9 cellular contexts compared by ENCODE assay signal in genomic region chr14:89399594-89400068, GRCh38. TPM values are rescaled to one million over a fixed set of nuclear protein-coding genes. Genes with fewer than 3 reads are reported as not detected.
DNase-seq lines count a peak whose midpoint lies in the region; ATAC-seq and TF ChIP-seq lines count a peak whose summit lies in the region.
"Had no signal": no experiment of that assay in that cellular context is flagged by ENCODE, and none has a peak within 500 bp of the region (broad histone marks: within the 10 kb centered on the region; RNA-seq: fewer than 3 reads in every experiment).

No MANE protein-coding gene starts in this region.

- no peak overlapping the region for H3K4me3 Mint-ChIP-seq in activated T-cell treated with anti-CD3 and anti-CD28 coated beads, Interleukin-2, amount 50 U/mL, for 72 hours

- H3K18ac ChIP-seq in mesendoderm (ENCODE audit: low read length): no peak overlapping the region

- no peak overlapping the region for H3K27ac Mint-ChIP-seq in activated T-cell treated with anti-CD3 and anti-CD28 coated beads, Interleukin-2, amount 50 U/mL, for 72 hours

- H3K36me3 ChIP-seq in BLaER1 treated with 17β-estradiol and CSF1 and Interleukin-3, amounts not matched to agents 10 nM and 100 nM: peaks cover 20 to 56% (median 37%) of the 10 kb centered on the region in 11 experiments
- no peaks in the 10 kb centered on the region for H3K36me3 ChIP-seq in mesendoderm (ENCODE audit: control insufficient read depth, insufficient read depth, low read length)
- H3K36me3 ChIP-seq: gastrocnemius medialis had no signal

- no peak overlapping the region for H4K5ac ChIP-seq in mesendoderm (ENCODE audit: low read length)

- no peak overlapping the region for H2BK120ac ChIP-seq in mesendoderm (ENCODE audit: low read depth, low read length)

- H3K9me3 ChIP-seq in BLaER1 treated with 17β-estradiol and CSF1 and Interleukin-3, amounts not matched to agents 10 nM and 100 nM (replicated peaks in 1 of 11): peaks cover 0 to 20% (median 11%) of the 10 kb centered on the region in 11 experiments; a peak in 13 of 22 replicates
- H3K9me3 ChIP-seq: gastrocnemius medialis had no signal

- H3K27ac ChIP-seq in BLaER1 treated with 17β-estradiol and CSF1 and Interleukin-3, amounts not matched to agents 10 nM and 100 nM: peak overlapping the region in 3 of 11 experiments; percentile 24 to 38 (median 38); a peak in 4 of 22 replicates
- H3K27ac ChIP-seq in mesendoderm (ENCODE audit: low read depth, low read length): no peak overlapping the region

- H3K4ac ChIP-seq in mesendoderm (ENCODE audit: low read depth, low read length): no peak overlapping the region

- no peak overlapping the region for H2BK5ac ChIP-seq in mesendoderm (ENCODE audit: low read length)

- H3K27me3 Mint-ChIP-seq in activated T-cell treated with anti-CD3 and anti-CD28 coated beads, Interleukin-2, amount 50 U/mL, for 72 hours (ENCODE audit: low read depth): no peaks in the 10 kb centered on the region

- DNase-seq in NCI-H1417 (lab: John Stamatoyannopoulos, UW) (peak; percentile 82 to 93 (median 92)), cardiac fibroblast (ENCODE audit: low read depth in 2 of 2) (peak; percentile 80 to 91), mesendoderm (peak; percentile 97), NCI-H2196 treated with DMSO at 0.1 percent for 48 hours (lab: John Stamatoyannopoulos, UW; ENCODE audit: unreplicated experiment) (no peak)
- DNase-seq in activated T-cell treated with anti-CD3 and anti-CD28 coated beads, Interleukin-2, amount 50 U/mL, for 72 hours: no peak
- DNase-seq: gastrocnemius medialis had no signal

- peak overlapping the region in 8 of 11 experiments; percentile 2 to 55 (median 32); a peak in 12 of 22 replicates for H3K4me2 ChIP-seq in BLaER1 treated with 17β-estradiol and CSF1 and Interleukin-3, amounts not matched to agents 10 nM and 100 nM
- no peak overlapping the region for H3K4me2 ChIP-seq in mesendoderm (ENCODE audit: low read length)

- H3K4me1 Mint-ChIP-seq in activated T-cell treated with anti-CD3 and anti-CD28 coated beads, Interleukin-2, amount 50 U/mL, for 72 hours (ENCODE audit: low read depth): peaks cover 59% of the 10 kb centered on the region

- TF ChIP-seq CTCF in cardiac fibroblast (IDR thresholded peaks at IDR 0.05; ENCODE audit: low read depth, low read length): no peak

- H4K20me1 ChIP-seq in BLaER1 treated with 17β-estradiol and CSF1 and Interleukin-3, amounts not matched to agents 10 nM and 100 nM: peaks cover 35 to 93% (median 70%) of the 10 kb centered on the region in 11 experiments; a peak in 20 of 22 replicates

- no peaks in the 10 kb centered on the region for H3K27me3 ChIP-seq in BLaER1 treated with 17β-estradiol and CSF1 and Interleukin-3, amounts not matched to agents 10 nM and 100 nM
- H3K27me3 ChIP-seq in mesendoderm (ENCODE audit: insufficient read depth, low read length, poor library complexity): no peaks in the 10 kb centered on the region
- H3K27me3 ChIP-seq: gastrocnemius medialis had no signal

- no peak for ATAC-seq in activated T-cell treated with anti-CD3 and anti-CD28 coated beads, Interleukin-2, amount 50 U/mL, for 72 hours (replicated peaks in 1 of 2)
- ATAC-seq in HG03196 (IDR thresholded peaks at IDR 0.05; ENCODE audit: unreplicated experiment): no peak
- no peak for ATAC-seq in HG03521 (IDR thresholded peaks at IDR 0.05; ENCODE audit: unreplicated experiment)

- no peak overlapping the region for H3K4me3 ChIP-seq in BLaER1 treated with 17β-estradiol and CSF1 and Interleukin-3, amounts not matched to agents 10 nM and 100 nM
- no peak overlapping the region for H3K4me3 ChIP-seq in cardiac fibroblast (replicated peaks in 1 of 2; ENCODE audit: low read depth in 2 of 2, low read length in 2 of 2)
- H3K4me3 ChIP-seq in mesendoderm (ENCODE audit: low read length): no peak overlapping the region

- H3K4me1 ChIP-seq in BLaER1 treated with 17β-estradiol and CSF1 and Interleukin-3, amounts not matched to agents 10 nM and 100 nM: peaks cover 38 to 73% (median 58%) of the 10 kb centered on the region in 10 experiments
- H3K4me1 ChIP-seq in mesendoderm (ENCODE audit: control insufficient read depth, low read depth, low read length): no peaks in the 10 kb centered on the region

- no peak overlapping the region for H2AK5ac ChIP-seq in mesendoderm (ENCODE audit: low read length)

- H3K9ac ChIP-seq in BLaER1 treated with 17β-estradiol and CSF1 and Interleukin-3, amounts not matched to agents 10 nM and 100 nM: no peak overlapping the region
- H3K9ac ChIP-seq in mesendoderm (ENCODE audit: low read length): no peak overlapping the region

- no peak overlapping the region for H2BK15ac ChIP-seq in mesendoderm (replicated peaks; ENCODE audit: low read depth)

- H3K79me2 ChIP-seq in mesendoderm (ENCODE audit: control insufficient read depth, insufficient read depth, low read length): peaks cover 88% of the 10 kb centered on the region

- H3K56ac ChIP-seq in mesendoderm (ENCODE audit: low read length): no peak overlapping the region

- H3K36me3 Mint-ChIP-seq in activated T-cell treated with anti-CD3 and anti-CD28 coated beads, Interleukin-2, amount 50 U/mL, for 72 hours (ENCODE audit: insufficient read depth in 2 of 2): peaks cover 0 to 26% of the 10 kb centered on the region in 2 donors

- WGBS in mesendoderm (ENCODE audit: extremely low coverage, insufficient coverage, low lambda C conversion rate): no CpG with 5 or more reads among the region's 10 CpGs

- peaks cover 16% of the 10 kb centered on the region for H3K79me1 ChIP-seq in mesendoderm (ENCODE audit: low read length)

- no peak overlapping the region for H4K8ac ChIP-seq in mesendoderm (ENCODE audit: low read depth, low read length)

- no peak overlapping the region for H3K23ac ChIP-seq in mesendoderm (ENCODE audit: low read length)

- no peaks in the 10 kb centered on the region for H3K9me3 Mint-ChIP-seq in activated T-cell treated with anti-CD3 and anti-CD28 coated beads, Interleukin-2, amount 50 U/mL, for 72 hours

RNA-seq across cellular contexts. Expression of gene FOXN3, which starts 17.4 kb away (rescaled TPM):
- 45.2 TPM for polyA plus RNA-seq in mesendoderm (2013, experiment 1 of 2)
- 47.9 TPM for polyA plus RNA-seq in mesendoderm (2013, experiment 2 of 2)
- 100 to 1,000 TPM; 154 to 157 TPM for total RNA-seq in activated T-cell treated with anti-CD3 and anti-CD28 coated beads, Interleukin-2, amount 50 U/mL, for 72 hours

Comparison
In these comparisons a context has a peak if more than half of its experiments do, and no peak if none do; other contexts are left out.
1. DNase-seq: peak in NCI-H1417 (3 of 3), cardiac fibroblast (2 of 2) and mesendoderm (single experiment); none in NCI-H2196 treated with DMSO at 0.1 percent for 48 hours (single experiment) and activated T-cell treated with anti-CD3 and anti-CD28 coated beads, Interleukin-2, amount 50 U/mL, for 72 hours (0 of 2).